Comparison of ENCODE assay signal across 14 cellular contexts in the genomic region with DNA sequence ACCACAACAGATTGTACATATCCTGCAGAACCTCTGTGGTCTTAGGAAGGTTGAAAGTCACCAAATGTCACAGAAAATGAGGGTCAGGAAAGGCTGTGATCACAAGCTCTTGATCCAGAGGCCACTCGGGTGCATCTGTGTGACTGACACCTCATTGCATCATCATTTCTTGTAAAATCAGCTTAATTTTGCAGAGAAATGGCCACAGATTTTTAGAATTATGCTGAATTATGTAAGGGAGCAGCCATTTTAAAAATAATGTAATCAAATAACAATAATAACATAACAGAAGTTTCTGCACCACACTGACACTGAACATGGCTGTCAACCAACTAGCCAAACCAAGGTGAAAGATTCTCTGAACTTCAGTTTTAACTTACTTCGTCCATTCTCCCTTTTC. TPM values are rescaled to one million over a fixed set of nuclear protein-coding genes. Genes with fewer than 3 reads are reported as not detected.
DNase-seq lines count a peak whose midpoint lies in the region; ATAC-seq and TF ChIP-seq lines count a peak whose summit lies in the region.
"Had no signal": no experiment of that assay in that cellular context is flagged by ENCODE, and none has a peak within 500 bp of the region (broad histone marks: within the 10 kb centered on the region; RNA-seq: fewer than 3 reads in every experiment).

No MANE protein-coding gene starts in this region.

- ATAC-seq in activated T-cell treated with anti-CD3 and anti-CD28 coated beads, Interleukin-2, amount 50 U/mL, for 4 hours, result no peak
- ATAC-seq in PC-3 (no peak), gastrocnemius medialis (no peak)

- H3K9me3 Mint-ChIP-seq in activated T-cell treated with anti-CD3 and anti-CD28 coated beads, Interleukin-2, amount 50 U/mL, for 4 hours, result no peaks in the 10 kb centered on the region

- no peaks in the 10 kb centered on the region for H3K9me2 ChIP-seq in PC-3 (replicated peaks; ENCODE audit: low read length)

- CTCF ChIA-PET in PC-3 (lab: Charles Lee), result no interaction called here

- peaks cover 75% of the 10 kb centered on the region for H3K79me2 ChIP-seq in PC-3 (ENCODE audit: low read length)

- no peaks in the 10 kb centered on the region for H3K27me3 Mint-ChIP-seq in activated T-cell treated with anti-CD3 and anti-CD28 coated beads, Interleukin-2, amount 50 U/mL, for 4 hours (ENCODE audit: low read depth)

- no peak for DNase-seq in activated T-cell treated with anti-CD3 and anti-CD28 coated beads, Interleukin-2, amount 50 U/mL, for 4 hours
- DNase-seq in activated T-cell treated with anti-CD3 and anti-CD28 coated beads, Interleukin-2, amount 50 U/mL, for 48 hours, result no peak
- DNase-seq in PC-3, result no peak
- no peak for DNase-seq in dorsolateral prefrontal cortex
- DNase-seq in gastrocnemius medialis, result no peak
- DNase-seq in HK-2 (ENCODE audit: unreplicated experiment), result no peak
- no peak for DNase-seq in COLO668 (lab: John Stamatoyannopoulos, UW; ENCODE audit: unreplicated experiment)
- no peak for DNase-seq in SHP77 treated with DMSO at 0.1 percent for 48 hours (lab: John Stamatoyannopoulos, UW)
- DNase-seq: central memory CD4-positive, alpha-beta T cell; GDM1; kidney glomerular epithelial cell; NCI-H69; SW 1271; tibial artery had no signal

- POLR2A ChIA-PET in PC-3 (lab: Charles Lee; ENCODE audit: unreplicated experiment), result no interaction called here

- H3K36me3 Mint-ChIP-seq in activated T-cell treated with anti-CD3 and anti-CD28 coated beads, Interleukin-2, amount 50 U/mL, for 4 hours (ENCODE audit: insufficient read depth), result peaks cover 42% of the 10 kb centered on the region

- H3K27ac ChIP-seq in PC-3 (ENCODE audit: low read length) (no peak overlapping the region), dorsolateral prefrontal cortex (peak overlapping the region in 57 of 59 donors; percentile 19 to 100 (median 99)), gastrocnemius medialis (peak overlapping the region in 3 of 4 donors; percentile 93 to 98 (median 97))
- H3K27ac ChIP-seq: tibial artery had no signal

- no TSS peak for BruUV-seq in PC-3 (replicated peaks; lab: Mats Ljungman, UMichigan)

- in situ Hi-C loops in gastrocnemius medialis (cut with MboI; ENCODE audit: low sequenced_read_pairs in 4 of 4), result no loop called here

- H3K4me1 ChIP-seq in PC-3 (ENCODE audit: insufficient read depth, low read length) (peaks cover 69% of the 10 kb centered on the region), gastrocnemius medialis (peaks cover 51 to 56% of the 10 kb centered on the region in 2 donors)

- peaks cover 5% of the 10 kb centered on the region for H3F3A ChIP-seq in PC-3 (ENCODE audit: low read length, unreplicated experiment)

- no peak overlapping the region for H3K9ac ChIP-seq in PC-3 (ENCODE audit: low read length)

- H3K4me3 ChIP-seq in PC-3 (ENCODE audit: low read length) (peak overlapping the region; percentile 76; the same call in 1 of the 2 replicates), dorsolateral prefrontal cortex (peak overlapping the region in 55 of 59 donors; percentile 1 to 97 (median 85)), gastrocnemius medialis (no peak overlapping the region)
- H3K4me3 ChIP-seq: tibial artery had no signal

- no peak overlapping the region for H2AFZ ChIP-seq in PC-3 (ENCODE audit: low read length)

- no peak for TF ChIP-seq POLR2A in gastrocnemius medialis (IDR thresholded peaks at IDR 0.05)

- intact Hi-C loops in PC-3 (cut with micrococcal nuclease) (no loop called here), dorsolateral prefrontal cortex (cut with DNase I) (no loop called here), gastrocnemius medialis (cut with DNase I; ENCODE audit: low total_unique reads) (no loop called here)

- H3K4me1 Mint-ChIP-seq in activated T-cell treated with anti-CD3 and anti-CD28 coated beads, Interleukin-2, amount 50 U/mL, for 4 hours (ENCODE audit: low read depth), result peaks cover 78% of the 10 kb centered on the region

- no peaks in the 10 kb centered on the region for H3K9me3 ChIP-seq in PC-3 (ENCODE audit: low read length)
- H3K9me3 ChIP-seq in gastrocnemius medialis, result no peaks in the 10 kb centered on the region
- H3K9me3 ChIP-seq: tibial artery had no signal

- peak overlapping the region; percentile 95 for H3K4me2 ChIP-seq in PC-3 (ENCODE audit: low read length)

- H3K4me3 Mint-ChIP-seq in activated T-cell treated with anti-CD3 and anti-CD28 coated beads, Interleukin-2, amount 50 U/mL, for 4 hours, result peak overlapping the region; percentile 65

- no peaks in the 10 kb centered on the region for H3K27me3 ChIP-seq in PC-3 (ENCODE audit: low read length)
- no peaks in the 10 kb centered on the region for H3K27me3 ChIP-seq in dorsolateral prefrontal cortex
- no peaks in the 10 kb centered on the region for H3K27me3 ChIP-seq in gastrocnemius medialis
- H3K27me3 ChIP-seq: tibial artery had no signal

- peaks cover 69% of the 10 kb centered on the region for H4K20me1 ChIP-seq in PC-3 (ENCODE audit: low read length)

- H3K36me3 ChIP-seq in PC-3 (ENCODE audit: low read depth, low read length) (peaks cover 32% of the 10 kb centered on the region; the same call in 1 of the 2 replicates), gastrocnemius medialis (no peaks in the 10 kb centered on the region)
- H3K36me3 ChIP-seq: tibial artery had no signal

- no peak for TF ChIP-seq CTCF in PC-3 (conservative IDR thresholded peaks at IDR 0.05; ENCODE audit: low read depth, low read length)
- TF ChIP-seq CTCF in dorsolateral prefrontal cortex (IDR thresholded peaks at IDR 0.05 in 54 of 56, conservative IDR thresholded peaks at IDR 0.05 in 2 of 56; ENCODE audit: low read depth in 1 of 56, partially characterized antibody in 56 of 56), result no peak
- no peak for TF ChIP-seq CTCF in gastrocnemius medialis (IDR thresholded peaks at IDR 0.05 in 4 of 5, conservative IDR thresholded peaks at IDR 0.05 in 1 of 5)

RNA-seq across cellular contexts. Expression of a gene that starts 3.0 kb away (rescaled TPM):
- total RNA-seq in activated T-cell treated with anti-CD3 and anti-CD28 coated beads, Interleukin-2, amount 50 U/mL, for 4 hours, result 10 to 100 TPM; 64.6 to 87.9 (median 70.4) TPM
- total RNA-seq in PC-3 (2014; rRNA removed) (274 and 312 TPM in 2 replicates), dorsolateral prefrontal cortex (100 to 1,000 TPM; 270 to 661 (median 486) TPM), gastrocnemius medialis (10 to 100 TPM; 34.7 to 75.0 (median 54.9) TPM)

RNA-seq across cellular contexts. Expression of a gene that starts 32.5 kb away (rescaled TPM):
- not detected for total RNA-seq in activated T-cell treated with anti-CD3 and anti-CD28 coated beads, Interleukin-2, amount 50 U/mL, for 4 hours
- total RNA-seq in PC-3 (2014; rRNA removed) (not detected in 2 replicates), dorsolateral prefrontal cortex (under 1 TPM in 50 of 120 experiments, not detected in 70; 0.07 to 0.42 (median 0.16) TPM), gastrocnemius medialis (not detected)

Comparison
In these comparisons a context has a peak if more than half of its experiments do, and no peak if none do; other contexts are left out.
1. H3K4me3 ChIP-seq: peak in PC-3 (single experiment) and dorsolateral prefrontal cortex (55 of 59); none in gastrocnemius medialis (0 of 4).